ENCODE assay signal across 1 cellular context in genomic region chr17:29931253-29931932, GRCh38.
A peak's percentile ranks its signal among the peaks of the same experiment; 100 is the strongest.
TF ChIP-seq lines count a peak whose summit lies in the region.

No MANE protein-coding gene starts in this region.

TF ChIP-seq in HepG2, 621 proteins besides CTCF, POLR2A, EP300 and RAD21 (continued from another document and continues in another):
- TF ChIP-seq ZNF407 (CRISPR knock-in tag; IDR thresholded peaks at IDR 0.05; ENCODE audit: not compliant biosample characterization) (no peak), DRAP1 (CRISPR knock-in tag; IDR thresholded peaks at IDR 0.05) (peak; percentile 45; the same call in 1 of the 2 replicates), ZKSCAN1 (IDR thresholded peaks at IDR 0.05; ENCODE audit: low read length) (0 out of 2 replicates have a peak, but pooled peaks have one; percentile 21), ZNF432 (CRISPR knock-in tag; IDR thresholded peaks at IDR 0.05; ENCODE audit: borderline replicate concordance) (no peak), FOXA1 (IDR thresholded peaks at IDR 0.05) (no peak), FOXA1 (CRISPR knock-in tag; IDR thresholded peaks at IDR 0.05) (0 out of 2 replicates have a peak, but pooled peaks have one; percentile 31), ZMAT3 (CRISPR knock-in tag; conservative IDR thresholded peaks at IDR 0.05) (0 out of 2 replicates have a peak, but pooled peaks have one; percentile 34), ZKSCAN8 (CRISPR knock-in tag; IDR thresholded peaks at IDR 0.05; ENCODE audit: borderline replicate concordance) (no peak), MYPOP (CRISPR knock-in tag; IDR thresholded peaks at IDR 0.05) (0 out of 2 replicates have a peak, but pooled peaks have one; percentile 43), SMC3 (IDR thresholded peaks at IDR 0.05; ENCODE audit: low read length) (peak; percentile 94), SOX6 (IDR thresholded peaks at IDR 0.05) (no peak), SOX6 (CRISPR knock-in tag; IDR thresholded peaks at IDR 0.05) (peak; percentile 27; the same call in 1 of the 2 replicates), TGIF2 (CRISPR knock-in tag; IDR thresholded peaks at IDR 0.05) (peak; percentile 50; the same call in 1 of the 2 replicates), ZBTB7B (CRISPR knock-in tag; IDR thresholded peaks at IDR 0.05) (peak; percentile 22; the same call in 1 of the 2 replicates), ZNF317 (CRISPR knock-in tag; IDR thresholded peaks at IDR 0.05) (peak; percentile 40; the same call in 1 of the 2 replicates), CREB1 (IDR thresholded peaks at IDR 0.05) (no peak), CREB1 (CRISPR knock-in tag; IDR thresholded peaks at IDR 0.05) (peak; percentile 22; the same call in 1 of the 2 replicates), GATAD2A (CRISPR knock-in tag; IDR thresholded peaks at IDR 0.05) (peak; percentile 50; the same call in 1 of the 2 replicates), REPIN1 (CRISPR knock-in tag; IDR thresholded peaks at IDR 0.05; ENCODE audit: borderline replicate concordance, low read depth) (0 out of 2 replicates have a peak, but pooled peaks have one; percentile 30), SNAPC5 (CRISPR knock-in tag; IDR thresholded peaks at IDR 0.05; ENCODE audit: borderline replicate concordance) (no peak), ARID3A (IDR thresholded peaks at IDR 0.05; ENCODE audit: low read depth, low read length) (peak; percentile 89), ZNF580 (CRISPR knock-in tag; IDR thresholded peaks at IDR 0.05; ENCODE audit: borderline replicate concordance, low read depth) (peak; percentile 44; the same call in 1 of the 2 replicates), XRCC5 (optimal IDR thresholded peaks at IDR 0.05; ENCODE audit: low read length) (peak; percentile 85), KLF9 (CRISPR knock-in tag; IDR thresholded peaks at IDR 0.05; ENCODE audit: low read depth) (no peak), ZNF232 (CRISPR knock-in tag; IDR thresholded peaks at IDR 0.05; ENCODE audit: borderline replicate concordance) (peak; percentile 91; the same call in 1 of the 2 replicates), HDAC1 (CRISPR knock-in tag; IDR thresholded peaks at IDR 0.05) (0 out of 2 replicates have a peak, but pooled peaks have one; percentile 21), ZNF792 (CRISPR knock-in tag; IDR thresholded peaks at IDR 0.05) (peak; percentile 30; the same call in 1 of the 2 replicates), ZNF614 (CRISPR knock-in tag; IDR thresholded peaks at IDR 0.05; ENCODE audit: borderline replicate concordance) (0 out of 2 replicates have a peak, but pooled peaks have one; percentile 25), MEF2D (CRISPR knock-in tag; IDR thresholded peaks at IDR 0.05) (no peak), GATAD1 (CRISPR knock-in tag; IDR thresholded peaks at IDR 0.05) (peak; percentile 24; the same call in 1 of the 2 replicates), KMT2B (CRISPR knock-in tag; IDR thresholded peaks at IDR 0.05) (peak; percentile 58; the same call in 1 of the 2 replicates), ZNF557 (CRISPR knock-in tag; IDR thresholded peaks at IDR 0.05) (no peak), RCOR2 (CRISPR knock-in tag; IDR thresholded peaks at IDR 0.05) (0 out of 2 replicates have a peak, but pooled peaks have one; percentile 34)
- TF ChIP-seq, protein P1, sequence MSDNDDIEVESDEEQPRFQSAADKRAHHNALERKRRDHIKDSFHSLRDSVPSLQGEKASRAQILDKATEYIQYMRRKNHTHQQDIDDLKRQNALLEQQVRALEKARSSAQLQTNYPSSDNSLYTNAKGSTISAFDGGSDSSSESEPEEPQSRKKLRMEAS (IDR thresholded peaks at IDR 0.05) = 0 out of 2 replicates have a peak, but pooled peaks have one; percentile 28
- TF ChIP-seq, protein P2, sequence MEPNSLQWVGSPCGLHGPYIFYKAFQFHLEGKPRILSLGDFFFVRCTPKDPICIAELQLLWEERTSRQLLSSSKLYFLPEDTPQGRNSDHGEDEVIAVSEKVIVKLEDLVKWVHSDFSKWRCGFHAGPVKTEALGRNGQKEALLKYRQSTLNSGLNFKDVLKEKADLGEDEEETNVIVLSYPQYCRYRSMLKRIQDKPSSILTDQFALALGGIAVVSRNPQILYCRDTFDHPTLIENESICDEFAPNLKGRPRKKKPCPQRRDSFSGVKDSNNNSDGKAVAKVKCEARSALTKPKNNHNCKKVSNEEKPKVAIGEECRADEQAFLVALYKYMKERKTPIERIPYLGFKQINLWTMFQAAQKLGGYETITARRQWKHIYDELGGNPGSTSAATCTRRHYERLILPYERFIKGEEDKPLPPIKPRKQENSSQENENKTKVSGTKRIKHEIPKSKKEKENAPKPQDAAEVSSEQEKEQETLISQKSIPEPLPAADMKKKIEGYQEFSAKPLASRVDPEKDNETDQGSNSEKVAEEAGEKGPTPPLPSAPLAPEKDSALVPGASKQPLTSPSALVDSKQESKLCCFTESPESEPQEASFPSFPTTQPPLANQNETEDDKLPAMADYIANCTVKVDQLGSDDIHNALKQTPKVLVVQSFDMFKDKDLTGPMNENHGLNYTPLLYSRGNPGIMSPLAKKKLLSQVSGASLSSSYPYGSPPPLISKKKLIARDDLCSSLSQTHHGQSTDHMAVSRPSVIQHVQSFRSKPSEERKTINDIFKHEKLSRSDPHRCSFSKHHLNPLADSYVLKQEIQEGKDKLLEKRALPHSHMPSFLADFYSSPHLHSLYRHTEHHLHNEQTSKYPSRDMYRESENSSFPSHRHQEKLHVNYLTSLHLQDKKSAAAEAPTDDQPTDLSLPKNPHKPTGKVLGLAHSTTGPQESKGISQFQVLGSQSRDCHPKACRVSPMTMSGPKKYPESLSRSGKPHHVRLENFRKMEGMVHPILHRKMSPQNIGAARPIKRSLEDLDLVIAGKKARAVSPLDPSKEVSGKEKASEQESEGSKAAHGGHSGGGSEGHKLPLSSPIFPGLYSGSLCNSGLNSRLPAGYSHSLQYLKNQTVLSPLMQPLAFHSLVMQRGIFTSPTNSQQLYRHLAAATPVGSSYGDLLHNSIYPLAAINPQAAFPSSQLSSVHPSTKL (CRISPR knock-in tag; IDR thresholded peaks at IDR 0.05) = 0 out of 2 replicates have a peak, but pooled peaks have one; percentile 28
- TF ChIP-seq, protein P3, sequence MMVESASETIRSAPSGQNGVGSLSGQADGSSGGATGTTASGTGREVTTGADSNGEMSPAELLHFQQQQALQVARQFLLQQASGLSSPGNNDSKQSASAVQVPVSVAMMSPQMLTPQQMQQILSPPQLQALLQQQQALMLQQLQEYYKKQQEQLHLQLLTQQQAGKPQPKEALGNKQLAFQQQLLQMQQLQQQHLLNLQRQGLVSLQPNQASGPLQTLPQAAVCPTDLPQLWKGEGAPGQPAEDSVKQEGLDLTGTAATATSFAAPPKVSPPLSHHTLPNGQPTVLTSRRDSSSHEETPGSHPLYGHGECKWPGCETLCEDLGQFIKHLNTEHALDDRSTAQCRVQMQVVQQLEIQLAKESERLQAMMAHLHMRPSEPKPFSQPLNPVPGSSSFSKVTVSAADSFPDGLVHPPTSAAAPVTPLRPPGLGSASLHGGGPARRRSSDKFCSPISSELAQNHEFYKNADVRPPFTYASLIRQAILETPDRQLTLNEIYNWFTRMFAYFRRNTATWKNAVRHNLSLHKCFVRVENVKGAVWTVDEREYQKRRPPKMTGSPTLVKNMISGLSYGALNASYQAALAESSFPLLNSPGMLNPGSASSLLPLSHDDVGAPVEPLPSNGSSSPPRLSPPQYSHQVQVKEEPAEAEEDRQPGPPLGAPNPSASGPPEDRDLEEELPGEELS (CRISPR knock-in tag; IDR thresholded peaks at IDR 0.05) = peak; percentile 79
- TF ChIP-seq, protein P4, sequence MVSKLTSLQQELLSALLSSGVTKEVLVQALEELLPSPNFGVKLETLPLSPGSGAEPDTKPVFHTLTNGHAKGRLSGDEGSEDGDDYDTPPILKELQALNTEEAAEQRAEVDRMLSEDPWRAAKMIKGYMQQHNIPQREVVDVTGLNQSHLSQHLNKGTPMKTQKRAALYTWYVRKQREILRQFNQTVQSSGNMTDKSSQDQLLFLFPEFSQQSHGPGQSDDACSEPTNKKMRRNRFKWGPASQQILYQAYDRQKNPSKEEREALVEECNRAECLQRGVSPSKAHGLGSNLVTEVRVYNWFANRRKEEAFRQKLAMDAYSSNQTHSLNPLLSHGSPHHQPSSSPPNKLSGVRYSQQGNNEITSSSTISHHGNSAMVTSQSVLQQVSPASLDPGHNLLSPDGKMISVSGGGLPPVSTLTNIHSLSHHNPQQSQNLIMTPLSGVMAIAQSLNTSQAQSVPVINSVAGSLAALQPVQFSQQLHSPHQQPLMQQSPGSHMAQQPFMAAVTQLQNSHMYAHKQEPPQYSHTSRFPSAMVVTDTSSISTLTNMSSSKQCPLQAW (CRISPR knock-in tag; IDR thresholded peaks at IDR 0.05) = 0 out of 2 replicates have a peak, but pooled peaks have one; percentile 18
